Comparison of ENCODE assay signal across 19 cellular contexts in genomic region chr14:88256997-88257755, GRCh38.
"Had no signal": no experiment of that assay in that cellular context is flagged by ENCODE, and none has a peak within 500 bp of the region (broad histone marks: within the 10 kb centered on the region; RNA-seq: fewer than 3 reads in every experiment).

No MANE protein-coding gene starts in this region.

- DNase-seq: activated B cell treated with CpG ODN at 0.5 μM for 24 hours; activated CD4-positive, alpha-beta T cell treated with anti-CD3 and anti-CD28 coated beads, Interleukin-2, amount 10 ng/mL, durations not matched to agents 7 days and 5 days; activated CD8-positive, alpha-beta memory T cell treated with anti-CD3 and anti-CD28 coated beads, Interleukin-2, amount 50 U/mL, for 48 hours; activated gamma-delta T cell; activated T-cell treated with anti-CD3 and anti-CD28 coated beads, Interleukin-2, amount 50 U/mL, for 72 hours; amniotic stem cell; brain microvascular endothelial cell; cortex of kidney; effector CD8-positive, alpha-beta T cell; foreskin melanocyte; heart left ventricle; mesendoderm; natural killer cell; stimulated activated CD4-positive, alpha-beta T cell treated with anti-CD3 and anti-CD28 coated beads, Interleukin-4, amount 100 ng/mL, for 24 hours; stimulated activated naive CD4-positive, alpha-beta T cell had no signal

- H3K9me3 ChIP-seq: heart left ventricle, right atrium auricular region, tibial nerve had no signal

- FAIRE-seq: endothelial cell of umbilical vein had no signal

- H3K36me3 ChIP-seq: brain microvascular endothelial cell, heart left ventricle, right atrium auricular region, tibial nerve had no signal

- H3K4me1 ChIP-seq: heart left ventricle, right atrium auricular region, tibial nerve had no signal

- H3K4me3 ChIP-seq: heart left ventricle, right atrium auricular region, skin epidermis, tibial nerve had no signal

- H3K27ac ChIP-seq: brain microvascular endothelial cell, heart left ventricle, right atrium auricular region, skin epidermis, tibial nerve had no signal

- H3K27me3 ChIP-seq: brain microvascular endothelial cell, right atrium auricular region, tibial nerve had no signal
